ENCODE assay signal across 25 cellular contexts in genomic region chr4:139239127-139239772, GRCh38. TPM values are rescaled to one million over a fixed set of nuclear protein-coding genes. Genes with fewer than 3 reads are reported as not detected.
"Had no signal": no experiment of that assay in that cellular context is flagged by ENCODE, and none has a peak within 500 bp of the region (broad histone marks: within the 10 kb centered on the region; RNA-seq: fewer than 3 reads in every experiment).

No MANE protein-coding gene starts in this region.

- H3K4me3 Mint-ChIP-seq: activated B cell treated with CpG ODN at 0.5 μM for 24 hours; activated CD4-positive, alpha-beta memory T cell treated with anti-CD3 and anti-CD28 coated beads for 36 hours; activated CD4-positive, alpha-beta T cell treated with anti-CD3 and anti-CD28 coated beads, Interleukin-2, amount 10 ng/mL, durations not matched to agents 24 days and 14 days; activated naive CD8-positive, alpha-beta T cell treated with anti-CD3 and anti-CD28 coated beads, Interleukin-2, amount 10 ng/mL, durations not matched to agents 7 days and 5 days; T-helper 17 cell had no signal

- H3K36me3 ChIP-seq: adrenal gland, SJSA1 had no signal

- ATAC-seq: PC-3, SK-N-SH treated with all-trans-retinoic acid at 6 μM for 48 hours, T-helper 17 cell had no signal

- H3K4me1 Mint-ChIP-seq: activated CD4-positive, alpha-beta T cell treated with anti-CD3 and anti-CD28 coated beads, Interleukin-2, amount 10 ng/mL, durations not matched to agents 24 days and 14 days had no signal

- H3K27me3 ChIP-seq: adrenal gland, SJSA1 had no signal

- H3K9me3 ChIP-seq: adrenal gland, SJSA1 had no signal

- H3K27ac Mint-ChIP-seq: activated B cell treated with CpG ODN at 0.5 μM for 24 hours; activated CD4-positive, alpha-beta memory T cell treated with anti-CD3 and anti-CD28 coated beads for 36 hours; activated CD4-positive, alpha-beta T cell treated with anti-CD3 and anti-CD28 coated beads, Interleukin-2, amount 10 ng/mL, durations not matched to agents 24 days and 14 days; activated naive CD8-positive, alpha-beta T cell treated with anti-CD3 and anti-CD28 coated beads, Interleukin-2, amount 10 ng/mL, durations not matched to agents 7 days and 5 days; T-helper 17 cell had no signal

- H3K27ac ChIP-seq: adrenal gland, SJSA1 had no signal

- H3K9me3 Mint-ChIP-seq: activated B cell treated with CpG ODN at 0.5 μM for 24 hours; activated naive CD8-positive, alpha-beta T cell treated with anti-CD3 and anti-CD28 coated beads, Interleukin-2, amount 10 ng/mL, durations not matched to agents 7 days and 5 days had no signal

- H3K36me3 Mint-ChIP-seq: activated CD4-positive, alpha-beta memory T cell treated with anti-CD3 and anti-CD28 coated beads for 36 hours; activated naive CD8-positive, alpha-beta T cell treated with anti-CD3 and anti-CD28 coated beads, Interleukin-2, amount 10 ng/mL, durations not matched to agents 7 days and 5 days had no signal

- H3K27me3 Mint-ChIP-seq: activated CD4-positive, alpha-beta memory T cell treated with anti-CD3 and anti-CD28 coated beads for 36 hours; T-helper 17 cell had no signal

- FAIRE-seq: RCC 7860 had no signal

- DNase-seq: activated B cell treated with CpG ODN at 0.5 μM for 24 hours; activated CD4-positive, alpha-beta memory T cell treated with anti-CD3 and anti-CD28 coated beads for 36 hours; activated CD4-positive, alpha-beta T cell treated with anti-CD3 and anti-CD28 coated beads for 1 hour; activated CD4-positive, alpha-beta T cell treated with anti-CD3 and anti-CD28 coated beads, Interleukin-2, amount 10 ng/mL, durations not matched to agents 24 days and 14 days; activated naive CD4-positive, alpha-beta T cell treated with anti-CD3 and anti-CD28 coated beads, Interleukin-2, amount 50 U/mL, for 16 hours; activated naive CD8-positive, alpha-beta T cell treated with anti-CD3 and anti-CD28 coated beads, Interleukin-2, amount 10 ng/mL, durations not matched to agents 7 days and 5 days; adrenal gland; anterior cingulate cortex; caudate nucleus; IMR-90; KG1; MV-4-11; NCI-H1105; NCI-H1436; NCI-H187; NCI-H2081; NCI-H510A treated with DMSO at 0.1 percent for 48 hours; NCI-H69; PC-3; SHP77; T-helper 17 cell; T-helper 9 cell had no signal

- H3K4me3 ChIP-seq: adrenal gland, SJSA1 had no signal

RNA-seq across cellular contexts. Expression of gene MGARP, which starts 40.8 kb away (rescaled TPM):
- total RNA-seq: activated B cell treated with CpG ODN at 0.5 μM for 24 hours, T-helper 17 cell had no signal
